8 cellular contexts compared by ENCODE assay signal in the genomic region with DNA sequence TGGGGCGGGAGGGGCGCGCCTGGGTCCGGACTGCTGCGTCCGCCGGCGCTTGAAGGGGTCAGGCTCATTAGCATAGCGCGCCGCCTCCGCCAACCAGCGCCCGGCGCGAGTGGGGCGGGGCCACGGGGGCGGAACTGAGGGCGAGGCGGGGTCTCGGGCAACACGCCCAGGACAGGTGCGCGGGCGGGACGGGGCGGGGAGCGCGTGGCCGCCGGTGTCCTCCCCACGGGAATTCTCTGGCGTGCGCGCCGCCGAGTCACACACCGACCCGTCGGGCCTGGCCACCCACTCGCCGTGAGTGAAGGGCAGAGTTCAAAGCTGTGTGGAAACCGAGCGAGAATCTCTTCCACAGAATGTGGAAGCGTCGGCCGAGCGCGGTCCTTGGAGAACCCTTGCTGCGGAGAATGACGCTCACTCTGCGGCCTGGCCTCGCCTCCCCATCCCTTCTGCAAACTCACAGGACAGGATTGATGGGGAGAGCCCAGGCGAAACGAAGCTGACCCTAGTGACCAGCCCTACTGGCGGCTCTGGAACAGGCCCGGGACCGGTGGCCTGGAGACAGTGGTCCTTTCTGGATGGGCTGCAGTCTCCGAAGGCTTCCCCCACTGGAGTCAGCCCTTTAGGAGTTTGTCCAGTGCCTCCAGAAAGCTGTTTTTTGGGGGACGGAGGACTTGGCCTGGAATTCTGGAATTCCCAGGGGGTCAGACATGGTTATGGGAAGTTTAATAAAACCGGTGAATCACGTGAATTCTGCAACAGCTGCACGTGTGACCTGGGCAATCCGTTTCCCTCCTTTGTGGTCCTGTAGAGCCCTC. TPM values are rescaled to one million over a fixed set of nuclear protein-coding genes. Genes with fewer than 3 reads are reported as not detected.
DNase-seq lines count a peak whose midpoint lies in the region; ATAC-seq and TF ChIP-seq lines count a peak whose summit lies in the region.

Gene SNAI3, minus strand, starts transcription at position 69 of the 815 bp plus-strand sequence. CDS start 101 bp downstream, outside the sequence.

- peaks cover 13% of the 10 kb centered on the region for H3K4me1 Mint-ChIP-seq in Caco-2 (ENCODE audit: low read depth, unreplicated experiment)
- peaks cover 1% of the 10 kb centered on the region for H3K4me1 Mint-ChIP-seq in glutamatergic neuron (ENCODE audit: low read depth, unreplicated experiment)
- H3K4me1 Mint-ChIP-seq in osteocyte (ENCODE audit: unreplicated experiment): peaks cover 2% of the 10 kb centered on the region

- H3K27ac ChIP-seq in RWPE2 (ENCODE audit: poor library complexity, severe bottlenecking) (no peak within 1 kb of the TSS), tibial artery (no peak within 1 kb of the TSS)

- H3K9me3 ChIP-seq in Caco-2 (no peaks in the 10 kb centered on the region), RWPE2 (ENCODE audit: severe bottlenecking) (no peaks in the 10 kb centered on the region), tibial artery (no peaks in the 10 kb centered on the region)

- H3K36me3 ChIP-seq in Caco-2 (ENCODE audit: control insufficient read depth, insufficient read depth, low read length): no peaks in the 10 kb centered on the region
- no peaks in the 10 kb centered on the region for H3K36me3 ChIP-seq in RWPE2 (ENCODE audit: low read depth)
- no peaks in the 10 kb centered on the region for H3K36me3 ChIP-seq in tibial artery

- H3K9me3 Mint-ChIP-seq in Caco-2 (ENCODE audit: unreplicated experiment) (no peaks in the 10 kb centered on the region), glutamatergic neuron (ENCODE audit: unreplicated experiment) (no peaks in the 10 kb centered on the region), osteocyte (ENCODE audit: unreplicated experiment) (no peaks in the 10 kb centered on the region)

- H3K36me3 Mint-ChIP-seq in Caco-2 (ENCODE audit: insufficient read depth, unreplicated experiment) (peaks cover 9% of the 10 kb centered on the region), glutamatergic neuron (ENCODE audit: unreplicated experiment) (no peaks in the 10 kb centered on the region), osteocyte (ENCODE audit: unreplicated experiment) (no peaks in the 10 kb centered on the region)

- intact Hi-C loops in Caco-2 (cut with micrococcal nuclease; ENCODE audit: unreplicated experiment): loop anchor here (1.0 kb wide), 1 partner anchor 23 kb away; the partner anchor contains the start of gene MVD
- intact Hi-C loops in tibial artery (cut with DNase I; ENCODE audit: low total_unique reads): no loop called here

- H3K4me1 ChIP-seq in Caco-2: peaks cover 24% of the 10 kb centered on the region
- no peaks in the 10 kb centered on the region for H3K4me1 ChIP-seq in RWPE2 (ENCODE audit: insufficient read depth, poor library complexity, severe bottlenecking)
- peaks cover 0 to 22% (median 19%) of the 10 kb centered on the region in 4 donors for H3K4me1 ChIP-seq in tibial artery

- DNase-seq in Caco-2 (peak; percentile 92 to 98), HuH-7 (ENCODE audit: low spot score) (peak; percentile 99), RWPE2 (ENCODE audit: low spot score) (peak; percentile 81), activated gamma-delta T cell treated with Interleukin-2 at 50 U/mL for 16 hours (peak; percentile 82), glutamatergic neuron (peak; percentile 89), osteocyte (ENCODE audit: extremely low spot score, unreplicated experiment) (no peak), tibial artery (peak in 1 of 2 donors; percentile 69)

- no peaks in the 10 kb centered on the region for H3K27me3 ChIP-seq in Caco-2 (replicated peaks; ENCODE audit: control insufficient read depth, insufficient read depth, low read length)
- peaks cover 24% of the 10 kb centered on the region for H3K27me3 ChIP-seq in RWPE2 (ENCODE audit: insufficient read depth, poor library complexity, severe bottlenecking)
- peaks cover 2 to 92% of the 10 kb centered on the region in 2 donors for H3K27me3 ChIP-seq in tibial artery

- H3K27ac Mint-ChIP-seq in Caco-2 (ENCODE audit: unreplicated experiment) (no peak within 1 kb of the TSS), glutamatergic neuron (ENCODE audit: unreplicated experiment) (no peak within 1 kb of the TSS), osteocyte (ENCODE audit: unreplicated experiment) (no peak within 1 kb of the TSS)

- H3K4me3 ChIP-seq in Caco-2 (ENCODE audit: low read depth, low read length) (peak within 1 kb of the TSS; percentile 82), RWPE2 (ENCODE audit: severe bottlenecking) (peak within 1 kb of the TSS; percentile 34), tibial artery (peak within 1 kb of the TSS; percentile 36 to 46)

- no peaks in the 10 kb centered on the region for H3K27me3 Mint-ChIP-seq in Caco-2 (ENCODE audit: insufficient read depth, unreplicated experiment)
- peaks cover 10% of the 10 kb centered on the region for H3K27me3 Mint-ChIP-seq in glutamatergic neuron (ENCODE audit: unreplicated experiment)
- H3K27me3 Mint-ChIP-seq in osteocyte (ENCODE audit: unreplicated experiment): peaks cover 44% of the 10 kb centered on the region

- TSS peak; percentile 51 for BruUV-seq in Caco-2 (replicated peaks; lab: Mats Ljungman, UMichigan)

- POLR2A ChIA-PET in Caco-2 (lab: Charles Lee): no interaction called here

- H3K4me3 Mint-ChIP-seq in Caco-2 (ENCODE audit: unreplicated experiment): peak within 1 kb of the TSS; percentile 78
- H3K4me3 Mint-ChIP-seq in glutamatergic neuron (ENCODE audit: unreplicated experiment): no peak within 1 kb of the TSS
- peak within 1 kb of the TSS; percentile 61 for H3K4me3 Mint-ChIP-seq in osteocyte (ENCODE audit: unreplicated experiment)

- ATAC-seq in GM21423 (IDR thresholded peaks at IDR 0.05; ENCODE audit: unreplicated experiment): peak; percentile 61
- peak; percentile 82 for ATAC-seq in RWPE2 (ENCODE audit: low read depth)

- no peak for TF ChIP-seq CTCF in Caco-2 (IDR thresholded peaks at IDR 0.05; ENCODE audit: insufficient read depth in 1 of 2, low read depth in 1 of 2, low read length in 1 of 2, severe bottlenecking in 1 of 2, unreplicated experiment in 1 of 2)
- no peak for TF ChIP-seq CTCF in RWPE2 (IDR thresholded peaks at IDR 0.05; ENCODE audit: poor library complexity, severe bottlenecking)
- TF ChIP-seq CTCF in glutamatergic neuron (IDR thresholded peaks at IDR 0.05; ENCODE audit: partially characterized antibody, unreplicated experiment): no peak
- no peak for TF ChIP-seq CTCF in osteocyte (IDR thresholded peaks at IDR 0.05)
- TF ChIP-seq CTCF in tibial artery (IDR thresholded peaks at IDR 0.05): no peak

- CTCF ChIA-PET in Caco-2 (lab: Charles Lee): interaction anchor here (0.6 to 2.1 kb wide), 5 partner anchors 24 to 1236 kb away, joined by 3 to 9 read pairs (median 3); partner anchors contain the start of gene MVD

RNA-seq across cellular contexts. Expression of gene SNAI3, which starts in this region (rescaled TPM):
- 3.5 TPM in 2 replicates for total RNA-seq in Caco-2 (2022)
- not detected for total RNA-seq in glutamatergic neuron (ENCODE audit: unreplicated experiment)
- total RNA-seq in osteocyte: not detected in 2 replicates

Comparison
In these comparisons a context has a peak if more than half of its experiments do, and no peak if none do; other contexts are left out.
1. Peak in DNase-seq in glutamatergic neuron; RNA of the gene not detected or under 1 TPM.